28 cellular contexts compared by ENCODE assay signal in genomic region chr9:134638503-134639090, GRCh38. TPM values are rescaled to one million over a fixed set of nuclear protein-coding genes. Genes with fewer than 3 reads are reported as not detected.
"Had no signal": no experiment of that assay in that cellular context is flagged by ENCODE, and none has a peak within 500 bp of the region (broad histone marks: within the 10 kb centered on the region; RNA-seq: fewer than 3 reads in every experiment).

No MANE protein-coding gene starts in this region.

- ATAC-seq: activated naive CD4-positive, alpha-beta T cell treated with anti-CD3 and anti-CD28 coated beads, Interleukin-2, amount 50 U/mL, for 72 hours; activated T-cell treated with anti-CD3 and anti-CD28 coated beads, Interleukin-2, amount 50 U/mL, for 4 hours; K562; PC-3 had no signal

- H3K27me3 ChIP-seq: brain microvascular endothelial cell, Peyer's patch, SJSA1 had no signal

- H3K4me2 ChIP-seq: SK-N-SH had no signal

- DNase-seq: activated B cell treated with CpG ODN at 0.5 μM for 24 hours; activated CD4-positive, alpha-beta memory T cell treated with anti-CD3 and anti-CD28 coated beads for 36 hours; activated CD4-positive, alpha-beta T cell treated with anti-CD3 and anti-CD28 coated beads for 4 hours; activated CD4-positive, alpha-beta T cell treated with anti-CD3 and anti-CD28 coated beads, Interleukin-2, amount 50 U/mL, for 1 hour; activated CD4-positive, CD25-positive, alpha-beta regulatory T cell treated with anti-CD3 and anti-CD28 coated beads, Interleukin-2, amount 50 U/mL, for 72 hours; activated CD8-positive, alpha-beta memory T cell treated with anti-CD3 and anti-CD28 coated beads, Interleukin-2, amount 50 U/mL, for 4 hours; activated gamma-delta T cell treated with Interleukin-2 at 50 U/mL for 16 hours; activated naive CD4-positive, alpha-beta T cell treated with anti-CD3 and anti-CD28 coated beads for 36 hours; activated T-cell treated with anti-CD3 and anti-CD28 coated beads for 4 hours; activated T-cell treated with anti-CD3 and anti-CD28 coated beads, Interleukin-2, amount 50 U/mL, for 4 hours; anterior cingulate cortex; brain microvascular endothelial cell; NCI-H1092 treated with DMSO at 0.1 percent for 48 hours; NCI-H1417; NCI-H1930; NCI-H2081 treated with DMSO at 0.1 percent for 48 hours; NCI-H226; NCI-H524 treated with DMSO at 0.1 percent for 48 hours; NCI-H748 treated with DMSO at 0.1 percent for 48 hours; NK-92 treated with Interleukin-12 subunit alpha and Interleukin-12 subunit beta, amount 100 ng/mL, for 24 hours; PC-3; Peyer's patch; SK-N-SH had no signal

- H3K4me1 ChIP-seq: Peyer's patch had no signal

- H3K27ac ChIP-seq: brain microvascular endothelial cell, Peyer's patch, SJSA1, VCaP had no signal

- H3K4me3 ChIP-seq: K562, Peyer's patch, SJSA1 had no signal

- H3K9ac ChIP-seq: SK-N-SH had no signal

- H3K9me3 ChIP-seq: SJSA1, SK-N-SH had no signal

- FAIRE-seq: K562 had no signal

- H3K36me3 ChIP-seq: brain microvascular endothelial cell, Peyer's patch had no signal

RNA-seq across cellular contexts. Expression of gene COL5A1, which starts 3.0 kb away (rescaled TPM):
- total RNA-seq: activated T-helper 1 cell treated with anti-CD3 and anti-CD28 coated beads, Interleukin-12 subunit alpha, Interleukin-12 subunit beta, Interleukin-2, Interleukin-4 antibody, amounts not matched to agents 30 ng/mL and 10 ng/mL and 1 ng/mL, durations not matched to agents 14 hours and 24 hours and 36 hours had no signal
